1 cellular context compared by ENCODE assay signal in genomic region chr6:100823041-100823440, GRCh38.
TF ChIP-seq lines count a peak whose summit lies in the region.

No MANE protein-coding gene starts in this region.

TF ChIP-seq in WTC11, 78 proteins besides CTCF, POLR2A, EP300 and RAD21 (continued from another document):
- TF ChIP-seq, protein P1, sequence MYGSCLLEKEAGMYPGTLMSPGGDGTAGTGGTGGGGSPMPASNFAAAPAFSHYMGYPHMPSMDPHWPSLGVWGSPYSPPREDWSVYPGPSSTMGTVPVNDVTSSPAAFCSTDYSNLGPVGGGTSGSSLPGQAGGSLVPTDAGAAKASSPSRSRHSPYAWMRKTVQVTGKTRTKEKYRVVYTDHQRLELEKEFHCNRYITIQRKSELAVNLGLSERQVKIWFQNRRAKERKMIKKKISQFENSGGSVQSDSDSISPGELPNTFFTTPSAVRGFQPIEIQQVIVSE (CRISPR knock-in tag; IDR thresholded peaks at IDR 0.05; ENCODE audit: borderline replicate concordance) = no peak
- no peak for TF ChIP-seq GTF2I (CRISPR knock-in tag; conservative IDR thresholded peaks at IDR 0.05)
